8 cellular contexts compared by ENCODE assay signal in the genomic region with DNA sequence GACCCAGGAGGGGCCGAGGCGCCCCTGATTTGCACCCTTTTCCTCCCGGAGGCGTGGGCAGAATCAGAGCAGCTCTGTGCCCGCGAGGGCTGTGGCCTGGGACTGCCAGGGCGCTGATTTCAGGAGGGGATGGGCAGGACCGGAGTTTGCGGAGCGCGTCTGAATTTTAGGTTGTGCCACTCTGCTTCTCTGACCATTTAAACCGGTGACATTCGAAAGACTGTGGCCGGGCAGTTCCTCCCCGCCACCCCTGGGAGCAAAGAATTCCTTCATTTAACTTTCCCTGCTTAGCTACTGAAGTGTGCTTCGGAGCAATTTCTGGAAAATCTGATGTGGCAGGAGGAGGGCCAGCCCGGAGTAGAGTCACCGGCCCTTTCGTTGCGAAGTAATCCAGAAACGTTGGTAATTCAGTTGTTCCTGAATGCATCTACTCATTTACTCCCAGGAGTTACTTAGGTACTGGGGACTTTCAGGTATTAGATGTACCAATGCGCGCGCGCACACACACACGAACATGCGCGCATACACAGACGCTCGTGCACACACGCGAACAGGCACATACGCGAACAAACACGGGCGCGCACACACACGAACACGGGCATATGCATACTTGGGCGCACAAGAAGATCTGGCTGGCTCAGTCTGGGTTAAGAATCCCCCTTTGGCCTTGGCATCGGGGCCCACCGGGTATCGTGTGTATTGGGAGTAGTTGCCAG. TPM values are rescaled to one million over a fixed set of nuclear protein-coding genes. Genes with fewer than 3 reads are reported as not detected.
DNase-seq lines count a peak whose midpoint lies in the region; ATAC-seq and TF ChIP-seq lines count a peak whose summit lies in the region.

No MANE protein-coding gene starts in this region.

- no peak overlapping the region for H3K27ac ChIP-seq in endodermal cell (ENCODE audit: low read depth, low read length)
- peak overlapping the region in 1 of 2 donors; percentile 32 for H3K27ac ChIP-seq in testis

- peaks cover 17% of the 10 kb centered on the region for H3K27me3 ChIP-seq in endodermal cell (ENCODE audit: control insufficient read depth, insufficient read depth, low read length, poor library complexity, severe bottlenecking)
- H3K27me3 ChIP-seq in testis: no peaks in the 10 kb centered on the region

- TF ChIP-seq POLR2A in testis (IDR thresholded peaks at IDR 0.05): no peak

- H3K4me3 Mint-ChIP-seq in T-helper 2 cell treated with Interferon-gamma antibody and Interleukin-4, amounts not matched to agents 5 μg/mL and 100 μg/mL, for 36 hours: peak overlapping the region; percentile 71
- peak overlapping the region; percentile 71 for H3K4me3 Mint-ChIP-seq in endodermal cell
- H3K4me3 Mint-ChIP-seq in mesothelial cell of epicardium: peak overlapping the region; percentile 71

- peak overlapping the region; percentile 68 for H3K9ac ChIP-seq in endodermal cell (ENCODE audit: extremely low read depth, low read length, poor library complexity, severe bottlenecking)

- intact Hi-C loops in testis (cut with DNase I; ENCODE audit: low total_unique reads): no loop called here

- H3K4me1 ChIP-seq in endodermal cell (ENCODE audit: control insufficient read depth, insufficient read depth, low read length): peaks cover 3% of the 10 kb centered on the region
- H3K4me1 ChIP-seq in testis: peaks cover 7% of the 10 kb centered on the region

- no peak for TF ChIP-seq CTCF in endodermal cell (conservative IDR thresholded peaks at IDR 0.05)
- no peak for TF ChIP-seq CTCF in mesothelial cell of epicardium (IDR thresholded peaks at IDR 0.05; ENCODE audit: unreplicated experiment)
- no peak for TF ChIP-seq CTCF in testis (IDR thresholded peaks at IDR 0.05)

- H3K4me1 Mint-ChIP-seq in T-helper 2 cell treated with Interferon-gamma antibody and Interleukin-4, amounts not matched to agents 5 μg/mL and 100 μg/mL, for 36 hours (ENCODE audit: low read depth): peaks cover 18% of the 10 kb centered on the region
- H3K4me1 Mint-ChIP-seq in endodermal cell: peaks cover 6% of the 10 kb centered on the region
- H3K4me1 Mint-ChIP-seq in mesothelial cell of epicardium: peaks cover 15% of the 10 kb centered on the region

- WGBS in endodermal cell (ENCODE audit: insufficient coverage in 1 of 2, insufficient read length in 1 of 2), 2 experiments: 10 to 13% methylated on average over 34 to 43 of the region's 43 CpGs
- 1% methylated on average over 13 to 43 of the region's 43 CpGs for whole genome bisulfite sequencing in testis, 2 donors

- peak; percentile 32 for ATAC-seq in GM21526 (IDR thresholded peaks at IDR 0.05; ENCODE audit: low FRiP score, unreplicated experiment)

- no peaks in the 10 kb centered on the region for H3K9me3 Mint-ChIP-seq in T-helper 2 cell treated with Interferon-gamma antibody and Interleukin-4, amounts not matched to agents 5 μg/mL and 100 μg/mL, for 36 hours
- H3K9me3 Mint-ChIP-seq in endodermal cell (no peaks in the 10 kb centered on the region), mesothelial cell of epicardium (no peaks in the 10 kb centered on the region)

- H3K36me3 ChIP-seq in endodermal cell (ENCODE audit: control insufficient read depth, insufficient read depth, low read length) (no peaks in the 10 kb centered on the region), testis (ENCODE audit: low read depth, missing control alignments) (no peaks in the 10 kb centered on the region)

- H3K27ac Mint-ChIP-seq in T-helper 2 cell treated with Interferon-gamma antibody and Interleukin-4, amounts not matched to agents 5 μg/mL and 100 μg/mL, for 36 hours: no peak overlapping the region
- no peak overlapping the region for H3K27ac Mint-ChIP-seq in endodermal cell
- H3K27ac Mint-ChIP-seq in mesothelial cell of epicardium: peak overlapping the region; percentile 81

- DNase-seq in ACHN (peak; percentile 51), endodermal cell (no peak), mesothelial cell of epicardium (ENCODE audit: low spot score in 2 of 2, unreplicated experiment in 2 of 2) (no peak), testis (peak; percentile 69), GDM1 (lab: John Stamatoyannopoulos, UW) (no peak), A172 (ENCODE audit: low spot score) (no peak)
- DNase-seq in T-helper 2 cell treated with Interferon-gamma antibody and Interleukin-4, amounts not matched to agents 5 μg/mL and 100 μg/mL, for 36 hours (ENCODE audit: low spot score): no peak

- H3K27me3 Mint-ChIP-seq in T-helper 2 cell treated with Interferon-gamma antibody and Interleukin-4, amounts not matched to agents 5 μg/mL and 100 μg/mL, for 36 hours (ENCODE audit: low read depth): peaks cover 59% of the 10 kb centered on the region
- peaks cover 44% of the 10 kb centered on the region for H3K27me3 Mint-ChIP-seq in endodermal cell (ENCODE audit: insufficient read depth)
- H3K27me3 Mint-ChIP-seq in mesothelial cell of epicardium (ENCODE audit: low read depth): peaks cover 54% of the 10 kb centered on the region

- peak overlapping the region; percentile 85 for H3K4me3 ChIP-seq in endodermal cell (ENCODE audit: low read length)
- peak overlapping the region; percentile 53 to 79 for H3K4me3 ChIP-seq in testis

- in situ Hi-C loops in ACHN (cut with HindIII; ENCODE audit: low pct_ligation_motif_present, low pct_unique_long_range_greater_than_20kb, low sequenced_read_pairs): no loop called here

- H3K36me3 Mint-ChIP-seq in T-helper 2 cell treated with Interferon-gamma antibody and Interleukin-4, amounts not matched to agents 5 μg/mL and 100 μg/mL, for 36 hours (ENCODE audit: low read depth): no peaks in the 10 kb centered on the region
- H3K36me3 Mint-ChIP-seq in endodermal cell (ENCODE audit: low read depth) (no peaks in the 10 kb centered on the region), mesothelial cell of epicardium (no peaks in the 10 kb centered on the region)

- H3K9me3 ChIP-seq in endodermal cell (ENCODE audit: control insufficient read depth, low read length) (no peaks in the 10 kb centered on the region), testis (no peaks in the 10 kb centered on the region)

RNA-seq across cellular contexts. Expression of gene CCDC170, which starts 0.6 kb away (rescaled TPM):
- 1 to 10 TPM; 2.2 to 4.1 TPM for total RNA-seq in endodermal cell
- polyA plus RNA-seq in endodermal cell (2013, experiment 1 of 2): 0.46 TPM
- 1.2 TPM for polyA plus RNA-seq in endodermal cell (2013, experiment 2 of 2)
- 2.5 to 3.2 TPM (median 3.0 TPM) in 3 replicates for total RNA-seq in mesothelial cell of epicardium
- 1 to 10 TPM; 3.1 to 3.3 TPM for total RNA-seq in testis
- 9.5 TPM for polyA plus RNA-seq in testis (ENCODE audit: insufficient read depth, low read depth, low replicate concordance)
- not detected in 2 replicates for total RNA-seq in A172 (2014; rRNA removed; shearing (Covaris generic))

RNA-seq across cellular contexts. Expression of gene RMND1, which starts 42.5 kb away (rescaled TPM):
- 10 to 100 TPM; 40.8 to 45.4 TPM for total RNA-seq in endodermal cell
- 31.9 TPM for polyA plus RNA-seq in endodermal cell (2013, experiment 1 of 2)
- 32.7 TPM for polyA plus RNA-seq in endodermal cell (2013, experiment 2 of 2)
- total RNA-seq in mesothelial cell of epicardium: 22.7 to 24.5 TPM (median 23.4 TPM) in 3 replicates
- total RNA-seq in testis: 10 to 100 TPM; 23.8 to 25.0 TPM
- 16.9 TPM for polyA plus RNA-seq in testis (ENCODE audit: insufficient read depth, low read depth, low replicate concordance)
- total RNA-seq in A172 (2014; rRNA removed; shearing (Covaris generic)): 31.3 and 43.6 TPM in 2 replicates

Comparison
In these comparisons a context has a peak if more than half of its experiments do, and no peak if none do; other contexts are left out.
1. DNase-seq: peak in ACHN (single experiment) and testis (single experiment); none in T-helper 2 cell treated with Interferon-gamma antibody and Interleukin-4, amounts not matched to agents 5 μg/mL and 100 μg/mL, for 36 hours (single experiment), endodermal cell (single experiment), mesothelial cell of epicardium (0 of 2), GDM1 (single experiment) and A172 (single experiment).
2. Peak in every context shown above with its lines, with median percentiles within 50 percentile points of each other: H3K4me3 Mint-ChIP-seq.